ENCODE assay signal across 30 cellular contexts in genomic region chr12:59088673-59089072, GRCh38.
DNase-seq lines count a peak whose midpoint lies in the region; ATAC-seq and TF ChIP-seq lines count a peak whose summit lies in the region.
"Had no signal": no experiment of that assay in that cellular context is flagged by ENCODE, and none has a peak within 500 bp of the region (broad histone marks: within the 10 kb centered on the region; RNA-seq: fewer than 3 reads in every experiment).

No MANE protein-coding gene starts in this region.

- H3K36me3 ChIP-seq in left ventricle myocardium inferior (no peaks in the 10 kb centered on the region), HAP-1 (replicated peaks) (no peaks in the 10 kb centered on the region)
- H3K36me3 ChIP-seq: BE2C, brain microvascular endothelial cell, colonic mucosa, Peyer's patch, SJSA1, upper lobe of left lung had no signal

- intact Hi-C loops in Right ventricle myocardium superior (cut with DNase I), result loop anchor here (5.0 kb wide), 1 partner anchor 546 kb away; no protein-coding TSS in a partner anchor
- intact Hi-C loops in left ventricle myocardium inferior (cut with micrococcal nuclease), result loop anchor here (10.0 kb wide), 1 partner anchor 544 kb away; no protein-coding TSS in a partner anchor

- no peak overlapping the region for H3K4me3 ChIP-seq in left ventricle myocardium inferior
- no peak overlapping the region for H3K4me3 ChIP-seq in skeletal muscle cell (ENCODE audit: low read depth, low read length)
- no peak overlapping the region for H3K4me3 ChIP-seq in HAP-1
- H3K4me3 ChIP-seq: colonic mucosa, Peyer's patch, SJSA1, smooth muscle cell, upper lobe of left lung had no signal

- H3K27me3 ChIP-seq in left ventricle myocardium inferior (ENCODE audit: low read depth) (peaks cover 4% of the 10 kb centered on the region), HAP-1 (ENCODE audit: low read depth) (no peaks in the 10 kb centered on the region)
- H3K27me3 ChIP-seq: BE2C, brain microvascular endothelial cell, colonic mucosa, Peyer's patch, SJSA1, upper lobe of left lung had no signal

- no peaks in the 10 kb centered on the region for H3K9me3 ChIP-seq in left ventricle myocardium inferior (replicated peaks)
- no peaks in the 10 kb centered on the region for H3K9me3 ChIP-seq in HAP-1
- H3K9me3 ChIP-seq: BE2C, colonic mucosa, Peyer's patch, SJSA1, upper lobe of left lung had no signal

- H3K4me1 ChIP-seq in left ventricle myocardium inferior (no peaks in the 10 kb centered on the region), HAP-1 (no peaks in the 10 kb centered on the region; the same call in 1 of the 2 replicates)
- H3K4me1 ChIP-seq: BE2C, colonic mucosa, upper lobe of left lung had no signal

- DNase-seq in Right ventricle myocardium superior (no peak), left ventricle myocardium inferior (no peak), astrocyte of the hippocampus (ENCODE audit: low read depth, low spot score) (peak; percentile 34), foreskin melanocyte (peak; percentile 69), skeletal muscle cell (ENCODE audit: low read depth) (peak; percentile 80), NCI-H1092 treated with DMSO at 0.1 percent for 48 hours (lab: John Stamatoyannopoulos, UW) (no peak), HAP-1 (ENCODE audit: low spot score in 2 of 2) (no peak)
- DNase-seq in effector CD8-positive, alpha-beta T cell (lab: John Stamatoyannopoulos, UW), result no peak
- DNase-seq: activated CD4-positive, CD25-positive, alpha-beta regulatory T cell treated with anti-CD3 and anti-CD28 coated beads, Interleukin-2, amount 50 U/mL, for 72 hours; activated CD8-positive, alpha-beta T cell treated with anti-CD3 and anti-CD28 coated beads for 36 hours; activated effector memory CD4-positive, alpha-beta T cell treated with Interleukin-2 at 50 U/mL for 16 hours; activated naive CD8-positive, alpha-beta T cell treated with anti-CD3 and anti-CD28 coated beads, Interleukin-2, amount 10 ng/mL, durations not matched to agents 7 days and 5 days; BE2C; brain microvascular endothelial cell; colonic mucosa; GDM1; immature natural killer cell; Kasumi-1; NCI-H1694 treated with DMSO at 0.1 percent for 48 hours; NCI-H526 treated with DMSO at 0.1 percent for 48 hours; Peyer's patch; posterior cingulate gyrus; stimulated activated CD4-positive, alpha-beta T cell treated with anti-CD3 and anti-CD28 coated beads, Interleukin-2, amount 100 ng/mL, for 24 hours; T-helper 1 cell; upper lobe of left lung had no signal

- no peak overlapping the region for H3K27ac ChIP-seq in left ventricle myocardium inferior (replicated peaks)
- H3K27ac ChIP-seq: 22Rv1, brain microvascular endothelial cell, colonic mucosa, Peyer's patch, SJSA1, upper lobe of left lung had no signal

- ATAC-seq in Right ventricle myocardium superior (ENCODE audit: poor library complexity), result peak; percentile 29
- ATAC-seq: activated CD8-positive, alpha-beta T cell treated with anti-CD3 and anti-CD28 coated beads for 36 hours; left lobe of liver; natural killer cell treated with Interleukin-12 subunit alpha and Interleukin-12 subunit beta and Interleukin-15 and Interleukin-18, amount 100 ng/mL, for 72 hours had no signal

- in situ Hi-C loops in HAP-1 (cut with MboI; ENCODE audit: low sequenced_read_pairs), result no loop called here

- TF ChIP-seq CTCF in left ventricle myocardium inferior (IDR thresholded peaks at IDR 0.05; ENCODE audit: borderline replicate concordance), result no peak

Comparison
In these comparisons a context has a peak if more than half of its experiments do, and no peak if none do; other contexts are left out.
1. DNase-seq: peak in astrocyte of the hippocampus (single experiment), foreskin melanocyte (single experiment) and skeletal muscle cell (single experiment); none in Right ventricle myocardium superior (single experiment), left ventricle myocardium inferior (single experiment), NCI-H1092 treated with DMSO at 0.1 percent for 48 hours (single experiment), effector CD8-positive, alpha-beta T cell (single experiment) and HAP-1 (0 of 2).